ENCODE assay signal across 2 cellular contexts in the genomic region with DNA sequence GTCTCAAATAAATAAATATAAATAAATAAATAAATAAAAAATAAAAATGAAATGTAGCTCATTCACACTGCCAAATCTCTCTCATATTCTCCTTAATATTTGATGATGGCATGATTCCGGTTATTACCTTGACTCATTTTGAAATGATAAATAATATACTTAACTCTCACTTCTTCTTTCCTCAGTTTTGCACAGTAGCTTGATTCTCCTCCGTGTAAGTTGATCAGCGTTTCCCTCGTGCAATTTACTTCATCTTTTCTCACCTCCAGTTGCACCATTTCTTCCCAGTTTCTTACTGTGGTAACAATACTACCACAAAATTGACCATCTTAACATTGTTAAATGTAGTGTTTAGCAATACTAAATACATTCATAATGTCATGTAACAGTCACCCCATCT.
TF ChIP-seq lines count a peak whose summit lies in the region.

No MANE protein-coding gene starts in this region.

TF ChIP-seq in GM12878, 131 proteins besides CTCF, POLR2A, EP300 and RAD21 (continued from another document):
- TF ChIP-seq BHLHE40 (IDR thresholded peaks at IDR 0.05; ENCODE audit: borderline replicate concordance in 1 of 2, low read depth in 2 of 2, low read length in 1 of 2) (peak in 1 of 2 experiments; percentile 54; a peak in 1 of 4 replicates), ZNF24 (IDR thresholded peaks at IDR 0.05) (peak; percentile 81), SPI1 (IDR thresholded peaks at IDR 0.05; ENCODE audit: borderline replicate concordance, insufficient read depth, low read depth, low read length) (peak; percentile 66)
- TF ChIP-seq, protein P1, sequence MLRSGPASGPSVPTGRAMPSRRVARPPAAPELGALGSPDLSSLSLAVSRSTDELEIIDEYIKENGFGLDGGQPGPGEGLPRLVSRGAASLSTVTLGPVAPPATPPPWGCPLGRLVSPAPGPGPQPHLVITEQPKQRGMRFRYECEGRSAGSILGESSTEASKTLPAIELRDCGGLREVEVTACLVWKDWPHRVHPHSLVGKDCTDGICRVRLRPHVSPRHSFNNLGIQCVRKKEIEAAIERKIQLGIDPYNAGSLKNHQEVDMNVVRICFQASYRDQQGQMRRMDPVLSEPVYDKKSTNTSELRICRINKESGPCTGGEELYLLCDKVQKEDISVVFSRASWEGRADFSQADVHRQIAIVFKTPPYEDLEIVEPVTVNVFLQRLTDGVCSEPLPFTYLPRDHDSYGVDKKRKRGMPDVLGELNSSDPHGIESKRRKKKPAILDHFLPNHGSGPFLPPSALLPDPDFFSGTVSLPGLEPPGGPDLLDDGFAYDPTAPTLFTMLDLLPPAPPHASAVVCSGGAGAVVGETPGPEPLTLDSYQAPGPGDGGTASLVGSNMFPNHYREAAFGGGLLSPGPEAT (IDR thresholded peaks at IDR 0.05; ENCODE audit: low read depth): peak; percentile 18; the same call in 1 of the 2 replicates

TF ChIP-seq in HepG2, 621 proteins besides CTCF, POLR2A, EP300 and RAD21 (continued from another document):
- TF ChIP-seq MNT (IDR thresholded peaks at IDR 0.05) (no peak), SNAI1 (CRISPR knock-in tag; IDR thresholded peaks at IDR 0.05; ENCODE audit: borderline replicate concordance) (no peak), MTF2 (CRISPR knock-in tag; IDR thresholded peaks at IDR 0.05; ENCODE audit: borderline replicate concordance) (no peak), EZH2 (conservative IDR thresholded peaks at IDR 0.05; ENCODE audit: low read depth, low read length) (no peak), PHF5A (CRISPR knock-in tag; IDR thresholded peaks at IDR 0.05; ENCODE audit: low read depth, unreplicated experiment) (no peak), POLR2G (IDR thresholded peaks at IDR 0.05; ENCODE audit: low read depth, low read length) (no peak), ZFP36L2 (CRISPR knock-in tag; IDR thresholded peaks at IDR 0.05) (no peak), IKZF4 (CRISPR knock-in tag; IDR thresholded peaks at IDR 0.05; ENCODE audit: borderline replicate concordance, low read depth, not compliant biosample characterization) (no peak), RELA (CRISPR knock-in tag; IDR thresholded peaks at IDR 0.05) (no peak)
- TF ChIP-seq, protein P2, sequence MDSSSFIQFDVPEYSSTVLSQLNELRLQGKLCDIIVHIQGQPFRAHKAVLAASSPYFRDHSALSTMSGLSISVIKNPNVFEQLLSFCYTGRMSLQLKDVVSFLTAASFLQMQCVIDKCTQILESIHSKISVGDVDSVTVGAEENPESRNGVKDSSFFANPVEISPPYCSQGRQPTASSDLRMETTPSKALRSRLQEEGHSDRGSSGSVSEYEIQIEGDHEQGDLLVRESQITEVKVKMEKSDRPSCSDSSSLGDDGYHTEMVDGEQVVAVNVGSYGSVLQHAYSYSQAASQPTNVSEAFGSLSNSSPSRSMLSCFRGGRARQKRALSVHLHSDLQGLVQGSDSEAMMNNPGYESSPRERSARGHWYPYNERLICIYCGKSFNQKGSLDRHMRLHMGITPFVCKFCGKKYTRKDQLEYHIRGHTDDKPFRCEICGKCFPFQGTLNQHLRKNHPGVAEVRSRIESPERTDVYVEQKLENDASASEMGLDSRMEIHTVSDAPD (CRISPR knock-in tag; IDR thresholded peaks at IDR 0.05): no peak
